In genomic region chr7:100174582-100174981, GRCh38 we compare ENCODE assay signal across 19 cellular contexts. TPM values are rescaled to one million over a fixed set of nuclear protein-coding genes. Genes with fewer than 3 reads are reported as not detected.
"Had no signal": no experiment of that assay in that cellular context is flagged by ENCODE, and none has a peak within 500 bp of the region (broad histone marks: within the 10 kb centered on the region; RNA-seq: fewer than 3 reads in every experiment).

No MANE protein-coding gene starts in this region.

- H3K36me3 Mint-ChIP-seq: activated naive CD8-positive, alpha-beta T cell had no signal

- H3K36me3 ChIP-seq: colonic mucosa, left lung, neutrophil, thyroid gland had no signal

- H3K4me3 ChIP-seq: body of pancreas, colonic mucosa, left lung, thyroid gland had no signal

- ATAC-seq: activated CD4-positive, alpha-beta T cell treated with anti-CD3 and anti-CD28 coated beads for 36 hours; body of pancreas; foreskin keratinocyte; left lung; WTC11 had no signal

- H3K27ac Mint-ChIP-seq: activated CD4-positive, alpha-beta T cell treated with anti-CD3 and anti-CD28 coated beads for 36 hours; activated naive CD8-positive, alpha-beta T cell; activated T-helper 1 cell treated with anti-CD3 and anti-CD28 coated beads, Interleukin-12 subunit alpha, Interleukin-12 subunit beta, Interleukin-2, Interleukin-4 antibody, amounts not matched to agents 30 ng/mL and 10 ng/mL and 1 ng/mL, durations not matched to agents 14 hours and 24 hours and 36 hours had no signal

- H3K27me3 Mint-ChIP-seq: activated naive CD8-positive, alpha-beta T cell had no signal

- H3K4me3 Mint-ChIP-seq: activated CD4-positive, alpha-beta T cell treated with anti-CD3 and anti-CD28 coated beads for 36 hours; activated naive CD8-positive, alpha-beta T cell; activated T-helper 1 cell treated with anti-CD3 and anti-CD28 coated beads, Interleukin-12 subunit alpha, Interleukin-12 subunit beta, Interleukin-2, Interleukin-4 antibody, amounts not matched to agents 30 ng/mL and 10 ng/mL and 1 ng/mL, durations not matched to agents 14 hours and 24 hours and 36 hours had no signal

- H3K9me3 ChIP-seq: body of pancreas, colonic mucosa, neutrophil, thyroid gland had no signal

- H3K27ac ChIP-seq: body of pancreas, colonic mucosa, foreskin keratinocyte, left lung, neutrophil, thyroid gland had no signal

- H3K4me1 ChIP-seq: colonic mucosa had no signal

- DNase-seq: activated CD4-positive, alpha-beta T cell treated with anti-CD3 and anti-CD28 coated beads for 36 hours; activated CD4-positive, alpha-beta T cell treated with anti-CD3 and anti-CD28 coated beads, Interleukin-2, amount 50 U/mL, for 48 hours; activated gamma-delta T cell treated with Interleukin-2 at 50 U/mL for 16 hours; amygdala; body of pancreas; central memory CD4-positive, alpha-beta T cell; colonic mucosa; foreskin keratinocyte; left lung; midbrain; retina; stimulated activated CD4-positive, alpha-beta T cell treated with anti-CD3 and anti-CD28 coated beads, Interleukin-12 subunit alpha, Interleukin-12 subunit beta, amount 100 ng/mL, for 4 hours; stimulated activated CD4-positive, alpha-beta T cell treated with anti-CD3 and anti-CD28 coated beads, Interleukin-1b, Interleukin-23, amount 100 ng/mL, for 48 hours; stimulated activated naive CD4-positive, alpha-beta T cell treated with Interleukin-2 at 50 U/mL for 16 hours; thyroid gland had no signal

- H3K9me3 Mint-ChIP-seq: activated T-helper 1 cell treated with anti-CD3 and anti-CD28 coated beads, Interleukin-12 subunit alpha, Interleukin-12 subunit beta, Interleukin-2, Interleukin-4 antibody, amounts not matched to agents 30 ng/mL and 10 ng/mL and 1 ng/mL, durations not matched to agents 14 hours and 24 hours and 36 hours; WTC11 had no signal

RNA-seq across cellular contexts. Expression of gene STAG3, which starts 3.1 kb away (rescaled TPM):
- total RNA-seq: body of pancreas had no signal
